In genomic region chr6:113591896-113592827, GRCh38 we compare ENCODE assay signal across 10 cellular contexts.
DNase-seq lines count a peak whose midpoint lies in the region; ATAC-seq, FAIRE-seq and TF ChIP-seq lines count a peak whose summit lies in the region.
"Had no signal": no experiment of that assay in that cellular context is flagged by ENCODE, and none has a peak within 500 bp of the region (broad histone marks: within the 10 kb centered on the region; RNA-seq: fewer than 3 reads in every experiment).

No MANE protein-coding gene starts in this region.

- FAIRE-seq in GM12891 (lab: Jason Lieb, UNC), result no peak

- no peaks in the 10 kb centered on the region for H3K27me3 ChIP-seq in Panc1 (ENCODE audit: control insufficient read depth, insufficient read depth, low read length)
- H3K27me3 ChIP-seq: uterus had no signal

- no peaks in the 10 kb centered on the region for H3K9me3 ChIP-seq in Panc1 (ENCODE audit: control insufficient read depth, insufficient read depth, low read depth, low read length)
- H3K9me3 ChIP-seq: uterus had no signal

- intact Hi-C loops in Panc1 (cut with micrococcal nuclease; ENCODE audit: unreplicated experiment), result no loop called here
- intact Hi-C loops in left colon (cut with DNase I, micrococcal nuclease), result no loop called here
- intact Hi-C loops in head of caudate nucleus (cut with DNase I), result no loop called here

- TF ChIP-seq POLR2A in GM12891 (IDR thresholded peaks at IDR 0.05; ENCODE audit: low read depth, low read length), result no peak

- no peaks in the 10 kb centered on the region for H3K36me3 ChIP-seq in Panc1 (ENCODE audit: control insufficient read depth, insufficient read depth, low read length)
- H3K36me3 ChIP-seq: uterus had no signal

- no TSS peak for BruUV-seq in Panc1 (replicated peaks; lab: Mats Ljungman, UMichigan)

- H3K4me1 ChIP-seq in Panc1 (ENCODE audit: control insufficient read depth, insufficient read depth, low read length), result no peaks in the 10 kb centered on the region

- no peak overlapping the region for H3K4me3 ChIP-seq in Panc1 (ENCODE audit: low read depth in 2 of 2, low read length in 2 of 2)
- H3K4me3 ChIP-seq: uterus had no signal

- H3K27ac ChIP-seq in Panc1 (ENCODE audit: low read length), result no peak overlapping the region

- in situ Hi-C loops in Panc1 (cut with HindIII; ENCODE audit: low pct_unique_long_range_greater_than_20kb, low sequenced_read_pairs), result no loop called here

- POLR2A ChIA-PET in Panc1 (lab: Charles Lee), result no interaction called here

- DNase-seq in GM12891 (ENCODE audit: insufficient read length, low spot score) (no peak), Panc1 (ENCODE audit: low read depth, low spot score) (no peak), left colon (peak; percentile 49 to 53), islet precursor cell (no peak), head of caudate nucleus (no peak), nucleus accumbens (lab: John Stamatoyannopoulos, UW) (no peak)
- DNase-seq: activated naive CD8-positive, alpha-beta T cell treated with anti-CD3 and anti-CD28 coated beads, Interleukin-2, amount 50 U/mL, for 24 hours had no signal

- ATAC-seq in HG03064 (IDR thresholded peaks at IDR 0.05; ENCODE audit: low read depth, unreplicated experiment) (peak; percentile 52), Panc1 (0 out of 2 replicates have a peak, but pooled peaks have one; percentile 14), left colon (peak; percentile 90), GM19452 (IDR thresholded peaks at IDR 0.05; ENCODE audit: unreplicated experiment) (no peak)
- ATAC-seq: activated naive CD8-positive, alpha-beta T cell treated with anti-CD3 and anti-CD28 coated beads, Interleukin-2, amount 50 U/mL, for 24 hours had no signal

- CTCF ChIA-PET in Panc1 (lab: Charles Lee), result no interaction called here

- no peak for TF ChIP-seq CTCF in Panc1 (IDR thresholded peaks at IDR 0.05)

TF ChIP-seq in GM12891, 5 proteins besides CTCF, POLR2A, EP300 and RAD21:
- no peak for TF ChIP-seq TAF1 (IDR thresholded peaks at IDR 0.05; ENCODE audit: low read depth, low read length)
- peak; percentile 81 for TF ChIP-seq SPI1 (IDR thresholded peaks at IDR 0.05; ENCODE audit: low read depth, low read length)
- TF ChIP-seq POU2F2 (IDR thresholded peaks at IDR 0.05; ENCODE audit: low read depth, low read length), result no peak

Comparison
In these comparisons a context has a peak if more than half of its experiments do, and no peak if none do; other contexts are left out.
1. DNase-seq: peak in left colon (2 of 2); none in GM12891 (single experiment), Panc1 (single experiment), islet precursor cell (single experiment), head of caudate nucleus (0 of 42) and nucleus accumbens (0 of 56).